Comparison of ENCODE assay signal across 1 cellular context in genomic region chr3:189567322-189567721, GRCh38.
TF ChIP-seq lines count a peak whose summit lies in the region.

No MANE protein-coding gene starts in this region.

TF ChIP-seq in GM12878, 131 proteins besides CTCF, POLR2A, EP300 and RAD21:
- TF ChIP-seq NKRF (conservative IDR thresholded peaks at IDR 0.05) (no peak), SMAD1 (IDR thresholded peaks at IDR 0.05; ENCODE audit: low read depth, partially characterized antibody) (no peak), POU2F2 (IDR thresholded peaks at IDR 0.05; ENCODE audit: borderline replicate concordance, low read depth, low read length) (peak; percentile 76; the same call in 2 of the 3 replicates), CREB1 (IDR thresholded peaks at IDR 0.05; ENCODE audit: low read depth) (peak; percentile 78), STAT3 (IDR thresholded peaks at IDR 0.05; ENCODE audit: low read depth, low read length) (no peak), SMC3 (IDR thresholded peaks at IDR 0.05; ENCODE audit: borderline replicate concordance, low read length) (no peak), CREM (IDR thresholded peaks at IDR 0.05; ENCODE audit: low read depth) (0 out of 2 replicates have a peak, but pooled peaks have one; percentile 11), DPF2 (IDR thresholded peaks at IDR 0.05) (no peak)
TF ChIP-seq in GM12878: peak in this region for 3.
